In the genomic region with DNA sequence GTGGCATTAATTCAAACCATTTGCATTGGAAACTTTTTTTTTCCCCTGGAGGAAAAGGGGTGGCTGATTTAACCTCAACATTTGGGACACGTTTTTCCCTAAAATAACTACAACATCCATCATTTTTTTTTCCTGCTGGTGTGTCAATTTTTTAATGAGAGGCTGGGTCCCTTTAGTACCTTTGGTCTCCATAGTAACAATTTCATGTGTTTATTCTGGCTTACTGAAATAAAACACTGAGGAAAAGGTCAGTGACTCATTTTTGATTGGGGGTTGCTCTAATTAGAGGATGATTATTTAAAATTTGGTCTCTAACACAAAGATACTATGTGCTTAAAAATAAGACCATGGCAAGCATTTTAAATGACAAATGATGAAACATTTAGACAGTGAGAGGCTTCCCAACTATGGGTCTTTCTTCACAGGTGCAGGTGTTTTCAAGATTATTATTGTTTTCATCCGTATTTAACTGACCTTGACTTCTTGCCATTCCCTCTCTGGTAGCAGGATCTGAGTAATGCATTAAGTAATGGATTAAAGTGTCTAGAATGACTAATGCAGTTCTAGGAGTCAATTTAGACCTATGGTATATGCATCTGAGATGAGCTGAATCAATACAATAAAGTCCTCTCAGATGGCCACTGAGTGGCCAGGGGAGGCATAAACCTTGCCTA, we compare ENCODE assay signal across 10 cellular contexts.
A peak's percentile ranks its signal among the peaks of the same experiment; 100 is the strongest.
DNase-seq lines count a peak whose midpoint lies in the region; ATAC-seq, FAIRE-seq and TF ChIP-seq lines count a peak whose summit lies in the region.
"Had no signal": no experiment of that assay in that cellular context is flagged by ENCODE, and none has a peak within 500 bp of the region (broad histone marks: within the 10 kb centered on the region; RNA-seq: fewer than 3 reads in every experiment).

No MANE protein-coding gene starts in this region.

- BruUV-seq in K562 (replicated peaks; lab: Mats Ljungman, UMichigan): no TSS peak

- DNase-seq in EL: peak; percentile 38
- DNase-seq in NCI-H1417 treated with DMSO at 0.1 percent for 48 hours (lab: John Stamatoyannopoulos, UW): peak; percentile 95
- DNase-seq in K562 (ENCODE audit: extremely low read depth in 1 of 4, low spot score in 3 of 4): no peak
- DNase-seq in lung (ENCODE audit: low spot score): no peak
- no peak for DNase-seq in colonic mucosa
- DNase-seq in GM12892 (ENCODE audit: insufficient read length): no peak
- DNase-seq in T-helper 1 cell: no peak
- DNase-seq: posterior cingulate gyrus, thyroid gland had no signal

- in situ Hi-C loops in K562 (cut with MboI): loop anchor here (25.0 kb wide), 1 partner anchor 434 kb away; a partner anchor contains a TSS

- WGBS in K562 (ENCODE audit: insufficient coverage, low coverage, missing lambda C conversion rate): 44% methylated on average over 2 of the region's 2 CpGs
- WGBS in lung, 2 donors: 50 to 63% methylated on average over 2 of the region's 2 CpGs

- intact Hi-C loops in K562 (cut with micrococcal nuclease) (loop anchor here (10.0 kb wide), 1 partner anchor 493 kb away; no protein-coding TSS in a partner anchor), colonic mucosa (cut with DNase I) (no loop called here)

- H3K4me2 ChIP-seq in K562 (ENCODE audit: insufficient read depth, low read length): peak overlapping the region; percentile 54

- no peak for FAIRE-seq in K562 (lab: Jason Lieb, UNC)
- FAIRE-seq in GM12892 (lab: Jason Lieb, UNC): no peak

- POLR2A ChIA-PET in K562 (lab: Yijun Ruan, JAX): interaction anchor here (0.6 kb wide), 1 partner anchor 416 kb away, joined by 7 read pairs; no protein-coding TSS in a partner anchor

- peak overlapping the region; percentile 73; the same call in 1 of the 2 replicates for H2AFZ ChIP-seq in K562 (ENCODE audit: low read depth, low read length)

- H3K9me1 ChIP-seq in K562 (ENCODE audit: control insufficient read depth, insufficient read depth, low read length): no peaks in the 10 kb centered on the region

- CTCF ChIA-PET in K562 (lab: Yijun Ruan, JAX; ENCODE audit: low intra/inter-chr PET ratio): no interaction called here

- TF ChIP-seq RAD21 in K562 (CRISPR knock-in tag; conservative IDR thresholded peaks at IDR 0.05 in 1 of 2, IDR thresholded peaks at IDR 0.05 in 1 of 2): no peak

- TF ChIP-seq POLR2A in K562 (conservative IDR thresholded peaks at IDR 0.05): no peak
- no peak for TF ChIP-seq POLR2A in GM12892 (IDR thresholded peaks at IDR 0.05; ENCODE audit: low read depth, low read length)

- H3K9ac ChIP-seq in K562 (ENCODE audit: insufficient read depth in 1 of 2, low read depth in 2 of 2, low read length in 2 of 2) (peak overlapping the region in 1 of 2 experiments; percentile 40; a peak in 1 of 4 replicates), colonic mucosa (ENCODE audit: low read depth in 2 of 2, low read length in 2 of 2) (no peak overlapping the region)

- H3K27me3 ChIP-seq in K562 (ENCODE audit: control insufficient read depth in 2 of 2, insufficient read depth in 2 of 2, low read length in 2 of 2) (no peaks in the 10 kb centered on the region), lung (ENCODE audit: control insufficient read depth, insufficient read depth) (no peaks in the 10 kb centered on the region), colonic mucosa (no peaks in the 10 kb centered on the region)
- H3K27me3 ChIP-seq: thyroid gland had no signal

- H3K4me3 ChIP-seq in K562 (no peak overlapping the region), lung (no peak overlapping the region), colonic mucosa (no peak overlapping the region)
- H3K4me3 ChIP-seq: thyroid gland had no signal

- H3K9me3 ChIP-seq in K562 (replicated peaks; ENCODE audit: control insufficient read depth, insufficient read depth, low read depth, low read length) (no peaks in the 10 kb centered on the region), lung (ENCODE audit: control insufficient read depth in 2 of 2, insufficient read depth in 1 of 2, low read length in 1 of 2) (no peaks in the 10 kb centered on the region), colonic mucosa (no peaks in the 10 kb centered on the region)
- H3K9me3 ChIP-seq: thyroid gland had no signal

- H3K4me1 ChIP-seq in K562 (replicated peaks in 1 of 2; ENCODE audit: control insufficient read depth in 2 of 2, insufficient read depth in 2 of 2, low read length in 2 of 2) (peaks cover 0 to 38% of the 10 kb centered on the region in 2 experiments; a peak in 2 of 5 replicates), lung (ENCODE audit: control insufficient read depth in 2 of 2, insufficient read depth in 2 of 2, low read length in 2 of 2) (peaks cover 2 to 17% of the 10 kb centered on the region in 2 donors), colonic mucosa (no peaks in the 10 kb centered on the region)

- peak; percentile 40 for ATAC-seq in K562
- peak; percentile 41 for ATAC-seq in lung (ENCODE audit: insufficient read depth, low FRiP score)
- ATAC-seq in GM21723 (IDR thresholded peaks at IDR 0.05; ENCODE audit: unreplicated experiment): no peak

- H3K27ac ChIP-seq in K562 (ENCODE audit: extremely low read depth, low read depth, low read length): peak overlapping the region; percentile 75; the same call in 2 of the 3 replicates
- H3K27ac ChIP-seq in lung (ENCODE audit: low read depth in 1 of 2, low read length in 1 of 2): peak overlapping the region in 1 of 2 donors; percentile 40
- H3K27ac ChIP-seq in colonic mucosa: no peak overlapping the region
- H3K27ac ChIP-seq: thyroid gland had no signal

- H3K36me3 ChIP-seq in K562 (ENCODE audit: control insufficient read depth, insufficient read depth, low read length) (no peaks in the 10 kb centered on the region), lung (ENCODE audit: control insufficient read depth in 2 of 2, insufficient read depth in 2 of 2, low read length in 2 of 2) (no peaks in the 10 kb centered on the region), colonic mucosa (no peaks in the 10 kb centered on the region)
- H3K36me3 ChIP-seq: thyroid gland had no signal

- TF ChIP-seq CTCF in K562 (IDR thresholded peaks at IDR 0.05 in 2 of 3, conservative IDR thresholded peaks at IDR 0.05 in 1 of 3; ENCODE audit: insufficient read depth in 2 of 3, low read depth in 1 of 3, low read length in 3 of 3): no peak
- no peak for TF ChIP-seq CTCF in lung (IDR thresholded peaks at IDR 0.05; ENCODE audit: control extremely low read depth, extremely low read depth)
- TF ChIP-seq CTCF in colonic mucosa (IDR thresholded peaks at IDR 0.05): no peak

- no peak for TF ChIP-seq EP300 in K562 (IDR thresholded peaks at IDR 0.05; ENCODE audit: low read length)

- no peaks in the 10 kb centered on the region for H4K20me1 ChIP-seq in K562 (replicated peaks; ENCODE audit: control insufficient read depth, insufficient read depth, low read length)

- no peaks in the 10 kb centered on the region for H3K79me2 ChIP-seq in K562 (ENCODE audit: control insufficient read depth, insufficient read depth, low read length)

TF ChIP-seq in K562, 482 proteins besides CTCF, POLR2A, EP300 and RAD21:
- TF ChIP-seq ARHGAP35 (IDR thresholded peaks at IDR 0.05; ENCODE audit: partially characterized antibody) (no peak), RFX1 (IDR thresholded peaks at IDR 0.05) (peak; percentile 18; the same call in 1 of the 2 replicates)

Comparison
In these comparisons a context has a peak if more than half of its experiments do, and no peak if none do; other contexts are left out.
1. DNase-seq: peak in EL (single experiment) and NCI-H1417 treated with DMSO at 0.1 percent for 48 hours (single experiment); none in K562 (0 of 4), lung (single experiment), colonic mucosa (single experiment), GM12892 (single experiment) and T-helper 1 cell (0 of 5).